ENCODE assay signal across 1 cellular context in the genomic region with DNA sequence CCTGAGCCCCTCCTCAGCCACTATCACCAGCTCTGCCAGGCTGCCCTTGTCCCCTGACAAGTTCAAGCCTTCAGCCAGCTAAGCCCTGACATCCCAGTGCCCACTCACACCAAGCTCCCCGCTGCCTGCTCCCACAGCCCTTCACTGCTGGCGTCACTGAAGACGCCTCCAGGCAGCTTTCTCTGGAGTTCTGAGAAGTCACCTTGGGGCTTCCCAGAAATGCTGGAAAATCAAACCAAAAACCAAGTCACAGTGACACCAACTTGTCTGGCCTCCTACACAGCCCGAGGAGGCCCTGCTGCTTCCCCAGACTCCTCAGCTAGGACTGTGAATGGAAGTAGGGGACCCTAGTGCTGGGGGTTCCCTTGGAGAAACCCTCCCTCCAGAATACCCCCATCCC.
TF ChIP-seq lines count a peak whose summit lies in the region.

No MANE protein-coding gene starts in this region.

TF ChIP-seq in SK-N-SH treated with all-trans-retinoic acid at 6 μM for 48 hours, 23 proteins besides CTCF, POLR2A, EP300 and RAD21 (continued from another document):
- TF ChIP-seq, protein P1, sequence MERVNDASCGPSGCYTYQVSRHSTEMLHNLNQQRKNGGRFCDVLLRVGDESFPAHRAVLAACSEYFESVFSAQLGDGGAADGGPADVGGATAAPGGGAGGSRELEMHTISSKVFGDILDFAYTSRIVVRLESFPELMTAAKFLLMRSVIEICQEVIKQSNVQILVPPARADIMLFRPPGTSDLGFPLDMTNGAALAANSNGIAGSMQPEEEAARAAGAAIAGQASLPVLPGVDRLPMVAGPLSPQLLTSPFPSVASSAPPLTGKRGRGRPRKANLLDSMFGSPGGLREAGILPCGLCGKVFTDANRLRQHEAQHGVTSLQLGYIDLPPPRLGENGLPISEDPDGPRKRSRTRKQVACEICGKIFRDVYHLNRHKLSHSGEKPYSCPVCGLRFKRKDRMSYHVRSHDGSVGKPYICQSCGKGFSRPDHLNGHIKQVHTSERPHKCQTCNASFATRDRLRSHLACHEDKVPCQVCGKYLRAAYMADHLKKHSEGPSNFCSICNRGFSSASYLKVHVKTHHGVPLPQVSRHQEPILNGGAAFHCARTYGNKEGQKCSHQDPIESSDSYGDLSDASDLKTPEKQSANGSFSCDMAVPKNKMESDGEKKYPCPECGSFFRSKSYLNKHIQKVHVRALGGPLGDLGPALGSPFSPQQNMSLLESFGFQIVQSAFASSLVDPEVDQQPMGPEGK (CRISPR knock-in tag; IDR thresholded peaks at IDR 0.05; ENCODE audit: borderline replicate concordance): no peak
- TF ChIP-seq PPARA (CRISPR knock-in tag; IDR thresholded peaks at IDR 0.05; ENCODE audit: borderline replicate concordance): no peak
